Comparison of ENCODE assay signal across 12 cellular contexts in genomic region chr18:48790226-48790863, GRCh38.
DNase-seq lines count a peak whose midpoint lies in the region; ATAC-seq, FAIRE-seq and TF ChIP-seq lines count a peak whose summit lies in the region.
"Had no signal": no experiment of that assay in that cellular context is flagged by ENCODE, and none has a peak within 500 bp of the region (broad histone marks: within the 10 kb centered on the region; RNA-seq: fewer than 3 reads in every experiment).

No MANE protein-coding gene starts in this region.

- H2AFZ ChIP-seq in OCI-LY3 (ENCODE audit: low read depth, low read length): no peak overlapping the region

- no peaks in the 10 kb centered on the region for H3K27me3 Mint-ChIP-seq in stimulated activated naive B cell treated with anti-CD40 and anti-IgM and Interleukin-4, amounts not matched to agents 10 μg/mL and 1 μg/mL and 100 μg/mL, for 72 hours

- FAIRE-seq in kidney (lab: Jason Lieb, UNC): no peak
- FAIRE-seq: endometrium had no signal

- H3K9ac ChIP-seq in OCI-LY3 (ENCODE audit: low read length) (no peak overlapping the region), kidney (ENCODE audit: low read length in 2 of 2) (no peak overlapping the region)

- peaks cover 20% of the 10 kb centered on the region for H3K36me3 ChIP-seq in OCI-LY3 (replicated peaks; ENCODE audit: low read depth, low read length)
- no peaks in the 10 kb centered on the region for H3K36me3 ChIP-seq in kidney (ENCODE audit: control insufficient read depth in 1 of 2, insufficient read depth in 2 of 2, low read length in 2 of 2)

- H3K4me1 ChIP-seq in OCI-LY3 (ENCODE audit: low read length) (peaks cover 28% of the 10 kb centered on the region), kidney (ENCODE audit: control insufficient read depth in 1 of 2, insufficient read depth in 1 of 2, low read depth in 1 of 2, low read length in 2 of 2) (peaks cover 6 to 9% of the 10 kb centered on the region in 2 donors)

- DNase-seq in brain pericyte (ENCODE audit: low read depth, low spot score) (peak; percentile 91), kidney (peak; percentile 93), GM03348 (ENCODE audit: low spot score) (no peak), NCI-H524 (lab: John Stamatoyannopoulos, UW) (no peak), NCI-H82 treated with DMSO at 0.1 percent for 48 hours (lab: John Stamatoyannopoulos, UW; ENCODE audit: unreplicated experiment) (no peak)
- no peak for DNase-seq in stimulated activated naive B cell treated with anti-CD40 and anti-IgM and Interleukin-4, amounts not matched to agents 10 μg/mL and 1 μg/mL and 100 μg/mL, for 72 hours
- DNase-seq: DMS53; NCI-H2081; stimulated activated naive CD8-positive, alpha-beta T cell treated with anti-CD3 and anti-CD28 coated beads, Interleukin-15, amount 100 ng/mL, for 72 hours had no signal

- peak overlapping the region; percentile 51 for H3K4me2 ChIP-seq in OCI-LY3 (ENCODE audit: low read length)

- H3K27ac ChIP-seq in OCI-LY3 (ENCODE audit: low read length) (no peak overlapping the region), kidney (ENCODE audit: low read depth in 2 of 2, low read length in 2 of 2) (peak overlapping the region; percentile 59 to 66)

- TF ChIP-seq CTCF in OCI-LY3 (IDR thresholded peaks at IDR 0.05; ENCODE audit: low read depth, low read length) (no peak), kidney (IDR thresholded peaks at IDR 0.05; ENCODE audit: borderline replicate concordance, extremely low read depth, insufficient read depth) (no peak)

- peaks cover 49 to 62% of the 10 kb centered on the region in 2 donors for H3K4me1 Mint-ChIP-seq in stimulated activated naive B cell treated with anti-CD40 and anti-IgM and Interleukin-4, amounts not matched to agents 10 μg/mL and 1 μg/mL and 100 μg/mL, for 72 hours

- H3K4me3 Mint-ChIP-seq in stimulated activated naive B cell treated with anti-CD40 and anti-IgM and Interleukin-4, amounts not matched to agents 10 μg/mL and 1 μg/mL and 100 μg/mL, for 72 hours: no peak overlapping the region
- H3K4me3 Mint-ChIP-seq: nephron; stimulated activated naive CD8-positive, alpha-beta T cell treated with anti-CD3 and anti-CD28 coated beads, Interleukin-15, amount 100 ng/mL, for 72 hours had no signal

- H3K9me3 ChIP-seq in OCI-LY3 (ENCODE audit: insufficient read depth, low read length) (no peaks in the 10 kb centered on the region), kidney (ENCODE audit: control insufficient read depth in 1 of 2, low read length in 2 of 2) (no peaks in the 10 kb centered on the region)

- H3K4me3 ChIP-seq in OCI-LY3 (ENCODE audit: low read length) (no peak overlapping the region), kidney (ENCODE audit: low read length in 2 of 2) (no peak overlapping the region)

- no peaks in the 10 kb centered on the region for H3K9me3 Mint-ChIP-seq in stimulated activated naive B cell treated with anti-CD40 and anti-IgM and Interleukin-4, amounts not matched to agents 10 μg/mL and 1 μg/mL and 100 μg/mL, for 72 hours
- H3K9me3 Mint-ChIP-seq: nephron had no signal

- H4K20me1 ChIP-seq in OCI-LY3 (ENCODE audit: insufficient read depth, low read length): peaks cover 30% of the 10 kb centered on the region

- H3K36me3 Mint-ChIP-seq in stimulated activated naive B cell treated with anti-CD40 and anti-IgM and Interleukin-4, amounts not matched to agents 10 μg/mL and 1 μg/mL and 100 μg/mL, for 72 hours: peaks cover 5 to 28% of the 10 kb centered on the region in 2 donors

- ATAC-seq in stimulated activated naive B cell treated with anti-CD40 and anti-IgM and Interleukin-4, amounts not matched to agents 10 μg/mL and 1 μg/mL and 100 μg/mL, for 72 hours (replicated peaks): no peak
- ATAC-seq: stimulated activated naive CD8-positive, alpha-beta T cell treated with anti-CD3 and anti-CD28 coated beads, Interleukin-15, amount 100 ng/mL, for 72 hours had no signal

- intact Hi-C loops in kidney (cut with DNase I): no loop called here

- H3K27ac Mint-ChIP-seq in stimulated activated naive B cell treated with anti-CD40 and anti-IgM and Interleukin-4, amounts not matched to agents 10 μg/mL and 1 μg/mL and 100 μg/mL, for 72 hours: peak overlapping the region; percentile 83
- H3K27ac Mint-ChIP-seq: stimulated activated naive CD8-positive, alpha-beta T cell treated with anti-CD3 and anti-CD28 coated beads, Interleukin-15, amount 100 ng/mL, for 72 hours had no signal

- no peaks in the 10 kb centered on the region for H3K79me2 ChIP-seq in OCI-LY3 (ENCODE audit: low read length)

- peaks cover 36% of the 10 kb centered on the region for H3K27me3 ChIP-seq in OCI-LY3 (ENCODE audit: low read depth, low read length)

Comparison
In these comparisons a context has a peak if more than half of its experiments do, and no peak if none do; other contexts are left out.
1. DNase-seq: peak in brain pericyte (single experiment) and kidney (single experiment); none in stimulated activated naive B cell treated with anti-CD40 and anti-IgM and Interleukin-4, amounts not matched to agents 10 μg/mL and 1 μg/mL and 100 μg/mL, for 72 hours (single experiment), GM03348 (single experiment), NCI-H524 (0 of 2) and NCI-H82 treated with DMSO at 0.1 percent for 48 hours (single experiment).